ENCODE assay signal across 18 cellular contexts in genomic region chr10:75287697-75288096, GRCh38. TPM values are rescaled to one million over a fixed set of nuclear protein-coding genes. Genes with fewer than 3 reads are reported as not detected.
DNase-seq lines count a peak whose midpoint lies in the region; ATAC-seq and TF ChIP-seq lines count a peak whose summit lies in the region.
"Had no signal": no experiment of that assay in that cellular context is flagged by ENCODE, and none has a peak within 500 bp of the region (broad histone marks: within the 10 kb centered on the region; RNA-seq: fewer than 3 reads in every experiment).

No MANE protein-coding gene starts in this region.

- H3K4me3 Mint-ChIP-seq in osteocyte (ENCODE audit: unreplicated experiment), result no peak overlapping the region
- H3K4me3 Mint-ChIP-seq: IgD-negative memory B cell had no signal

- H3K36me3 Mint-ChIP-seq in osteocyte (ENCODE audit: unreplicated experiment), result no peaks in the 10 kb centered on the region
- H3K36me3 Mint-ChIP-seq: CD8-positive, alpha-beta memory T cell had no signal

- H3K9me3 Mint-ChIP-seq in osteocyte (ENCODE audit: unreplicated experiment), result no peaks in the 10 kb centered on the region

- CTCF ChIA-PET in HEK293 (lab: Yijun Ruan, JAX), result no interaction called here

- H3K36me3 ChIP-seq in HEK293 (ENCODE audit: control insufficient read depth in 2 of 2, insufficient read depth in 1 of 2, low read length in 2 of 2) (no peaks in the 10 kb centered on the region), esophagus muscularis mucosa (no peaks in the 10 kb centered on the region)
- H3K36me3 ChIP-seq: BLaER1, HAP-1 had no signal

- WGBS in esophagus muscularis mucosa, result 89% methylated on average over 4 of the region's 4 CpGs

- H3K4me1 ChIP-seq in HEK293 (ENCODE audit: control insufficient read depth, insufficient read depth, low read length) (no peaks in the 10 kb centered on the region; the same call in none of the 2 replicates), esophagus muscularis mucosa (peaks cover 15 to 34% (median 18%) of the 10 kb centered on the region in 4 donors)
- H3K4me1 ChIP-seq: BLaER1, Caco-2, HAP-1 had no signal

- TF ChIP-seq CTCF in HEK293 (tag by site-specific recombination; IDR thresholded peaks at IDR 0.05) (no peak), esophagus muscularis mucosa (IDR thresholded peaks at IDR 0.05) (no peak), osteocyte (IDR thresholded peaks at IDR 0.05) (no peak)

- no peaks in the 10 kb centered on the region for H3K27me3 ChIP-seq in esophagus muscularis mucosa
- H3K27me3 ChIP-seq: BLaER1 had no signal

- H3K4me3 ChIP-seq in HEK293 (ENCODE audit: low read depth, low read length) (no peak overlapping the region), esophagus muscularis mucosa (no peak overlapping the region)
- H3K4me3 ChIP-seq: BLaER1, HAP-1 had no signal

- DNase-seq in activated CD8-positive, alpha-beta memory T cell treated with anti-CD3 and anti-CD28 coated beads, Interleukin-2, amount 50 U/mL, for 48 hours, result peak; percentile 28
- no peak for DNase-seq in activated CD8-positive, alpha-beta memory T cell treated with anti-CD3 and anti-CD28 coated beads for 24 hours
- peak; percentile 37 for DNase-seq in esophagus muscularis mucosa (ENCODE audit: extremely low spot score)
- DNase-seq in osteocyte (ENCODE audit: extremely low spot score, unreplicated experiment), result peak; percentile 76
- no peak for DNase-seq in T1000 (lab: John Stamatoyannopoulos, UW)
- DNase-seq: AML-193; Caco-2; CD8-positive, alpha-beta memory T cell; DND-41; GF-D8; GOT3 had no signal

- no peak for TF ChIP-seq EP300 in esophagus muscularis mucosa (IDR thresholded peaks at IDR 0.05)

- H3K27ac ChIP-seq in HEK293 (ENCODE audit: extremely low read depth, low read depth, low read length), result no peak overlapping the region
- H3K27ac ChIP-seq in esophagus muscularis mucosa (replicated peaks in 1 of 4), result no peak overlapping the region
- H3K27ac ChIP-seq: 22Rv1, BLaER1 had no signal

- no peak for ATAC-seq in HG02885 (IDR thresholded peaks at IDR 0.05; ENCODE audit: poor library complexity, unreplicated experiment)
- no peak for ATAC-seq in HG02852 (IDR thresholded peaks at IDR 0.05; ENCODE audit: unreplicated experiment)

- H3K9me3 ChIP-seq in HEK293 (ENCODE audit: control insufficient read depth, insufficient read depth, low read depth, low read length) (no peaks in the 10 kb centered on the region), esophagus muscularis mucosa (peaks cover 0 to 6% (median 0%) of the 10 kb centered on the region in 4 donors)
- H3K9me3 ChIP-seq: BLaER1, HAP-1 had no signal

- H3K27ac Mint-ChIP-seq in osteocyte (ENCODE audit: unreplicated experiment), result no peak overlapping the region
- H3K27ac Mint-ChIP-seq: CD8-positive, alpha-beta memory T cell; IgD-negative memory B cell had no signal

- intact Hi-C loops in esophagus muscularis mucosa (cut with DNase I), result no loop called here

- peaks cover 18% of the 10 kb centered on the region for H3K27me3 Mint-ChIP-seq in osteocyte (ENCODE audit: unreplicated experiment)

- no peak for TF ChIP-seq POLR2A in esophagus muscularis mucosa (IDR thresholded peaks at IDR 0.05; ENCODE audit: low read depth)

- peaks cover 12% of the 10 kb centered on the region for H3K4me1 Mint-ChIP-seq in osteocyte (ENCODE audit: unreplicated experiment)
- H3K4me1 Mint-ChIP-seq: CD8-positive, alpha-beta memory T cell had no signal

- POLR2A ChIA-PET in HEK293 (lab: Yijun Ruan, JAX), result interaction anchor here (0.5 kb wide), 1 partner anchor 51 kb away, joined by 3 read pairs; no protein-coding TSS in a partner anchor

TF ChIP-seq in HEK293, 187 proteins besides CTCF, POLR2A, EP300 and RAD21:
- peak; percentile 97 for TF ChIP-seq ZNF558 (tag by site-specific recombination; IDR thresholded peaks at IDR 0.05)
- TF ChIP-seq ZNF571 (tag by site-specific recombination; IDR thresholded peaks at IDR 0.05), result no peak
- TF ChIP-seq FEZF1 (tag by site-specific recombination; IDR thresholded peaks at IDR 0.05), result no peak
- no peak for TF ChIP-seq ZNF776 (tag by site-specific recombination; IDR thresholded peaks at IDR 0.05; ENCODE audit: borderline replicate concordance)
- peak; percentile 42 for TF ChIP-seq SETDB1 (IDR thresholded peaks at IDR 0.05; ENCODE audit: insufficient read length, low read length)
- 0 out of 2 replicates have a peak, but pooled peaks have one; percentile 22 for TF ChIP-seq ZBTB17 (tag by site-specific recombination; IDR thresholded peaks at IDR 0.05)
- 0 out of 2 replicates have a peak, but pooled peaks have one; percentile 5 for TF ChIP-seq ATF2 (tag by site-specific recombination; IDR thresholded peaks at IDR 0.05; ENCODE audit: low read depth)
- TF ChIP-seq KLF16 (tag by site-specific recombination; IDR thresholded peaks at IDR 0.05), result no peak
- peak; percentile 43; the same call in 1 of the 2 replicates for TF ChIP-seq ZNF629 (tag by site-specific recombination; IDR thresholded peaks at IDR 0.05)
- TF ChIP-seq TRIM28 (IDR thresholded peaks at IDR 0.05; ENCODE audit: borderline replicate concordance, low read length), result peak; percentile 97; the same call in 1 of the 2 replicates
- no peak for TF ChIP-seq ZSCAN18 (tag by site-specific recombination; IDR thresholded peaks at IDR 0.05)
- TF ChIP-seq ZNF335 (tag by site-specific recombination; conservative IDR thresholded peaks at IDR 0.05), result no peak
- no peak for TF ChIP-seq ZNF184 (tag by site-specific recombination; IDR thresholded peaks at IDR 0.05)

RNA-seq across cellular contexts. Expression of gene COMTD1, which starts 51.9 kb away (rescaled TPM):
- 10 to 100 TPM; 23.7 to 44.5 (median 28.1) TPM for total RNA-seq in esophagus muscularis mucosa
- 12.9 and 15.7 TPM in 2 replicates for total RNA-seq in osteocyte

Comparison
In these comparisons a context has a peak if more than half of its experiments do, and no peak if none do; other contexts are left out.
1. DNase-seq: peak in activated CD8-positive, alpha-beta memory T cell treated with anti-CD3 and anti-CD28 coated beads, Interleukin-2, amount 50 U/mL, for 48 hours (single experiment), esophagus muscularis mucosa (single experiment) and osteocyte (single experiment); none in activated CD8-positive, alpha-beta memory T cell treated with anti-CD3 and anti-CD28 coated beads for 24 hours (single experiment) and T1000 (single experiment).